In the genomic region with DNA sequence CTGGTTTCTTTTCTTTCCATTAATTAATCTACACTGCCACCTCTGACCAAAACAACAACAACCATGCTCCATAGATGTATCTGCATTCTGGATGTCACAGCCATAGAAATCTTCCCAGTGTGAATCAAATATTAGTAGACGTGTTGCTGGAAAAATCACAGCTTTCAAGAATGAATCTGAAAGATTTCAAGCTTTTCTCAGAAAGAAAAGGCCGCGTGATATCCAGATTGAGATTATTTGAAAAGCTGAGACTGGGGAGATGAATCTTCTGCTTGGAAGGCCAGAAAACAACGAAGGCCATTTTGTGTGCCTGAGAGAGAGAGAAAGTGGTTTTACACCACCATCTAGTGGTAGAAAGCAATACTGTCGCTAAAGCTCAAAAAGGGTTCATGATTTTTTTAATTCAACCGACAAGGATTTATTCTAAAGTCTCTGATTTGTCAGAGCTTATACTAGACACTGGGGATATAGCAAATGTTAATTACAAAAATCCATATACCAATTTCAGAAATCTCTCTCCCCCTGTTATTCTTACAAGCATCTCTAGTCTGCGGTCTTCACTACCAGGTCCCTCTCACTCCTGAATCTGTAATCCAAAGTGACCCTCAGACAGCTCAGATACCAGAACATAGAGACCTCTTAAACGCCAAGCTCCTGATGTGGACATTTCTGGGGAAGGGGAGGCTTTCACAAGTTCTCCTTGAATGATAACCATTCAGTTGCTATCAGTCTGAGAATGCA, we compare ENCODE assay signal across 8 cellular contexts.
A peak's percentile ranks its signal among the peaks of the same experiment; 100 is the strongest.
DNase-seq lines count a peak whose midpoint lies in the region; ATAC-seq and TF ChIP-seq lines count a peak whose summit lies in the region.

No MANE protein-coding gene starts in this region.

- H3K36me3 ChIP-seq in BJ (ENCODE audit: control insufficient read depth, insufficient read depth, low read length): no peaks in the 10 kb centered on the region
- no peaks in the 10 kb centered on the region for H3K36me3 ChIP-seq in mesenchymal stem cell (ENCODE audit: control insufficient read depth in 1 of 2, insufficient read depth in 2 of 2, low read depth in 1 of 2, low read length in 2 of 2)
- no peaks in the 10 kb centered on the region for H3K36me3 ChIP-seq in uterus

- H4K91ac ChIP-seq in mesenchymal stem cell (ENCODE audit: low read length): no peak overlapping the region

- POLR2A ChIA-PET in BJ (lab: Charles Lee): interaction anchor here (0.6 kb wide), 1 partner anchor 1379 kb away, joined by 3 read pairs; no protein-coding TSS in a partner anchor

- no peak overlapping the region for H2BK5ac ChIP-seq in mesenchymal stem cell (ENCODE audit: low read depth, low read length, poor library complexity, severe bottlenecking)

- no peak overlapping the region for H3K4me2 ChIP-seq in mesenchymal stem cell (ENCODE audit: low read length, poor library complexity, severe bottlenecking)

- CTCF ChIA-PET in BJ (lab: Yijun Ruan, JAX): interaction anchor here (0.7 to 11.2 kb wide), 39 partner anchors 10 to 759 kb away, joined by 3 to 293 read pairs (median 4); a partner anchor contains a TSS

- intact Hi-C loops in uterus (cut with DNase I; ENCODE audit: low total_unique reads): loop anchor here (5.0 kb wide), 1 partner anchor 189 kb away; no protein-coding TSS in a partner anchor

- no peak overlapping the region for H3K4me3 ChIP-seq in BJ (ENCODE audit: low read depth, low read length)
- no peak overlapping the region for H3K4me3 ChIP-seq in mesenchymal stem cell (ENCODE audit: insufficient read depth in 1 of 2, low read depth in 1 of 2, low read length in 2 of 2)
- no peak overlapping the region for H3K4me3 ChIP-seq in uterus

- H3K9me3 ChIP-seq in mesenchymal stem cell (ENCODE audit: control insufficient read depth, low read length) (no peaks in the 10 kb centered on the region), uterus (no peaks in the 10 kb centered on the region)

- H2BK120ac ChIP-seq in mesenchymal stem cell (ENCODE audit: low read depth, low read length): no peak overlapping the region

- TF ChIP-seq POLR2A in uterus (IDR thresholded peaks at IDR 0.05): no peak

- no peak for DNase-seq in BJ (ENCODE audit: low read depth)
- DNase-seq in NCI-H1436 treated with DMSO at 0.1 percent for 48 hours (lab: John Stamatoyannopoulos, UW): peak; percentile 35
- peak in 3 of 5 donors; percentile 27 to 81 (median 28) for DNase-seq in T-helper 1 cell
- DNase-seq in effector CD4-positive, alpha-beta T cell: peak; percentile 31
- DNase-seq in mesenchymal stem cell: peak; percentile 76
- peak in 1 of 2 donors; percentile 23 for DNase-seq in uterus

- H4K8ac ChIP-seq in mesenchymal stem cell (ENCODE audit: low read length): no peak overlapping the region

- H3K18ac ChIP-seq in mesenchymal stem cell (ENCODE audit: low read depth in 1 of 2, low read length in 2 of 2): no peak overlapping the region

- no peak overlapping the region for H3K4ac ChIP-seq in mesenchymal stem cell (ENCODE audit: low read depth in 1 of 2, low read length in 2 of 2)

- WGBS in mesenchymal stem cell: 23% methylated on average over 6 of the region's 8 CpGs

- H3K27me3 ChIP-seq in BJ (ENCODE audit: control insufficient read depth, insufficient read depth, low read length) (no peaks in the 10 kb centered on the region), mesenchymal stem cell (ENCODE audit: control insufficient read depth in 1 of 2, insufficient read depth in 1 of 2, low read length in 2 of 2) (no peaks in the 10 kb centered on the region), uterus (no peaks in the 10 kb centered on the region)

- H2BK15ac ChIP-seq in mesenchymal stem cell (ENCODE audit: low read depth, poor library complexity, severe bottlenecking): no peak overlapping the region

- no peaks in the 10 kb centered on the region for H3K79me1 ChIP-seq in mesenchymal stem cell (replicated peaks; ENCODE audit: low read length, poor library complexity, severe bottlenecking)

- no peak overlapping the region for H2AK5ac ChIP-seq in mesenchymal stem cell (ENCODE audit: low read length, severe bottlenecking)

- H3K27ac ChIP-seq in mesenchymal stem cell (ENCODE audit: low read length, poor library complexity, severe bottlenecking) (no peak overlapping the region), uterus (no peak overlapping the region)

- no peak overlapping the region for H2AFZ ChIP-seq in mesenchymal stem cell (ENCODE audit: low read depth, low read length)

- TF ChIP-seq CTCF in BJ (IDR thresholded peaks at IDR 0.05; ENCODE audit: insufficient read depth, low read depth, low read length) (peak; percentile 74), uterus (IDR thresholded peaks at IDR 0.05) (peak; percentile 88 to 93 (median 91))

- H3K23ac ChIP-seq in mesenchymal stem cell (ENCODE audit: low read length in 2 of 2): no peak overlapping the region

- no peak overlapping the region for H2BK12ac ChIP-seq in mesenchymal stem cell (ENCODE audit: low read length in 2 of 2)

- no peaks in the 10 kb centered on the region for H3K4me1 ChIP-seq in mesenchymal stem cell (ENCODE audit: control insufficient read depth, insufficient read depth, low read depth, low read length)
- H3K4me1 ChIP-seq in uterus: no peaks in the 10 kb centered on the region

- peak overlapping the region; percentile 72 for H3K9ac ChIP-seq in mesenchymal stem cell (ENCODE audit: low read length)

- ATAC-seq in GM18502 (IDR thresholded peaks at IDR 0.05; ENCODE audit: poor library complexity, unreplicated experiment) (peak; percentile 54), HG02884 (IDR thresholded peaks at IDR 0.05; ENCODE audit: unreplicated experiment) (peak; percentile 51)

- H3K14ac ChIP-seq in mesenchymal stem cell (ENCODE audit: low read length in 2 of 2): no peak overlapping the region
